35 cellular contexts compared by ENCODE assay signal in the genomic region with DNA sequence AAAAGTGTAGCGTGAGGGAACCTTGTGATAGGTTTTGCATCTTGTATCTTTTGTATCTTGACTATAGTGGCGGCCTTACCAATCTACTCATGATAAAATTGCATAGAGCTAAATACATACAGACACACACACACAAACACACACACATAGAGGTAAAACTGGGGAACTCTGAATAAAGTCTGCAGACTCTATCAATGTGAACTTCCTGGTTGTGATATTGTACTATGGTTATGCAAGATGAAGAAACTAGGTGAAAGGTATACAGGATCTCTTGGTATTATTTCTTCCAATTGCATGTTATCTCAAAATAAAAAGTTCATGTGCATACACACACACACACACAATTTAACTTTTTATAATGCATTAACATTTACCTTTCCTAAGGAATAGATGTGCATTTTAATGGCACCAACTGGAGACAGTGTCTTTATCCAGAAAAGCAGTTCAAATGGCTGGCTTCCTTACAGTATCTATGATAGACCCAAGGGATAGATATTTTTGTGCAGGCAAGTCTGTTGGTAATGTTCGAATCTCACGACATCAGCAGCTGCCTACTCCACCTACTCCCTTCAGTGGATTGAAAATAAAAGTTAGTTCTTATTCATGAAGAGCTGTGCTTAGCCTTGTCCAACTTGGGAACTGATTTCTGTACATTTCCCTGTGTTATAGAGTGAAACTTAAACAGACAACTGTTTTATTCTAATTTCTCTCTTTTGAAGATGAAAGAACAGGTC.
"Had no signal": no experiment of that assay in that cellular context is flagged by ENCODE, and none has a peak within 500 bp of the region (broad histone marks: within the 10 kb centered on the region; RNA-seq: fewer than 3 reads in every experiment).

No MANE protein-coding gene starts in this region.

- H3K4me1 ChIP-seq: Peyer's patch, SJSA1 had no signal

- H3K27me3 ChIP-seq: brain microvascular endothelial cell, Peyer's patch, SJSA1 had no signal

- DNase-seq: activated B cell treated with CpG ODN at 0.5 μM for 24 hours; activated CD4-positive, alpha-beta memory T cell treated with anti-CD3 and anti-CD28 coated beads for 36 hours; activated CD4-positive, alpha-beta T cell treated with anti-CD3 and anti-CD28 coated beads for 4 hours; activated CD4-positive, alpha-beta T cell treated with anti-CD3 and anti-CD28 coated beads, Interleukin-2, amount 50 U/mL, for 1 hour; activated CD4-positive, CD25-positive, alpha-beta regulatory T cell treated with anti-CD3 and anti-CD28 coated beads, Interleukin-2, amount 50 U/mL, for 72 hours; activated CD8-positive, alpha-beta memory T cell treated with anti-CD3 and anti-CD28 coated beads, Interleukin-2, amount 50 U/mL, for 4 hours; activated effector memory CD4-positive, alpha-beta T cell treated with anti-CD3 and anti-CD28 coated beads, Interleukin-2, amount 50 U/mL, for 16 hours; activated naive CD4-positive, alpha-beta T cell; activated naive CD4-positive, alpha-beta T cell treated with anti-CD3 and anti-CD28 coated beads, Interleukin-2, amount 50 U/mL, for 16 hours; activated naive CD8-positive, alpha-beta T cell treated with anti-CD3 and anti-CD28 coated beads for 36 hours; activated T-cell treated with anti-CD3 and anti-CD28 coated beads, Interleukin-2, amount 50 U/mL, for 48 hours; amniotic stem cell; aorta; brain microvascular endothelial cell; NCI-H1048; NCI-H1105 treated with DMSO at 0.1 percent for 48 hours; NCI-H1436; NCI-H1694; NCI-H1930; NCI-H2081 treated with DMSO at 0.1 percent for 48 hours; NCI-H226; NCI-H524 treated with DMSO at 0.1 percent for 48 hours; PC-3; Peyer's patch; RPMI8226; SHP77 treated with DMSO at 0.1 percent for 48 hours; SK-N-SH; SW 1271; T-helper 1 cell; T-helper 2 cell; T-helper 9 cell had no signal

- H3K9me2 ChIP-seq: SK-N-SH had no signal

- H3K9me3 Mint-ChIP-seq: activated CD4-positive, alpha-beta memory T cell treated with anti-CD3 and anti-CD28 coated beads for 36 hours; activated T-helper 17 cell treated with anti-CD3 and anti-CD28 coated beads, Interleukin-2, amount 50 U/mL, for 72 hours had no signal

- H3K4me3 Mint-ChIP-seq: activated B cell treated with CpG ODN at 0.5 μM for 24 hours; activated CD4-positive, alpha-beta memory T cell treated with anti-CD3 and anti-CD28 coated beads for 36 hours; activated naive CD8-positive, alpha-beta T cell treated with anti-CD3 and anti-CD28 coated beads for 36 hours; activated T-helper 17 cell treated with anti-CD3 and anti-CD28 coated beads, Interleukin-2, amount 50 U/mL, for 72 hours had no signal

- H3K4me2 ChIP-seq: KMS-11, SK-N-SH had no signal

- H3K27ac Mint-ChIP-seq: activated B cell treated with CpG ODN at 0.5 μM for 24 hours; activated CD4-positive, alpha-beta memory T cell treated with anti-CD3 and anti-CD28 coated beads for 36 hours; activated naive CD8-positive, alpha-beta T cell treated with anti-CD3 and anti-CD28 coated beads for 36 hours; activated T-helper 17 cell treated with anti-CD3 and anti-CD28 coated beads, Interleukin-2, amount 50 U/mL, for 72 hours had no signal

- H3K4me3 ChIP-seq: Peyer's patch, SJSA1 had no signal

- ATAC-seq: activated T-helper 17 cell treated with anti-CD3 and anti-CD28 coated beads, Interleukin-2, amount 50 U/mL, for 72 hours; PC-3 had no signal

- H3K4me1 Mint-ChIP-seq: activated B cell treated with CpG ODN at 0.5 μM for 24 hours; activated naive CD8-positive, alpha-beta T cell treated with anti-CD3 and anti-CD28 coated beads for 36 hours; activated T-helper 17 cell treated with anti-CD3 and anti-CD28 coated beads, Interleukin-2, amount 50 U/mL, for 72 hours had no signal

- H3K36me3 ChIP-seq: brain microvascular endothelial cell, Peyer's patch, SJSA1 had no signal

- H3K9me3 ChIP-seq: Peyer's patch, SJSA1, SK-N-SH had no signal

- H3K9ac ChIP-seq: KMS-11, SK-N-SH had no signal

- H3K27ac ChIP-seq: brain microvascular endothelial cell, KMS-11, SJSA1, VCaP had no signal

- H3K36me3 Mint-ChIP-seq: activated CD4-positive, alpha-beta memory T cell treated with anti-CD3 and anti-CD28 coated beads for 36 hours; activated naive CD8-positive, alpha-beta T cell treated with anti-CD3 and anti-CD28 coated beads for 36 hours had no signal
